8 cellular contexts compared by ENCODE assay signal in the genomic region with DNA sequence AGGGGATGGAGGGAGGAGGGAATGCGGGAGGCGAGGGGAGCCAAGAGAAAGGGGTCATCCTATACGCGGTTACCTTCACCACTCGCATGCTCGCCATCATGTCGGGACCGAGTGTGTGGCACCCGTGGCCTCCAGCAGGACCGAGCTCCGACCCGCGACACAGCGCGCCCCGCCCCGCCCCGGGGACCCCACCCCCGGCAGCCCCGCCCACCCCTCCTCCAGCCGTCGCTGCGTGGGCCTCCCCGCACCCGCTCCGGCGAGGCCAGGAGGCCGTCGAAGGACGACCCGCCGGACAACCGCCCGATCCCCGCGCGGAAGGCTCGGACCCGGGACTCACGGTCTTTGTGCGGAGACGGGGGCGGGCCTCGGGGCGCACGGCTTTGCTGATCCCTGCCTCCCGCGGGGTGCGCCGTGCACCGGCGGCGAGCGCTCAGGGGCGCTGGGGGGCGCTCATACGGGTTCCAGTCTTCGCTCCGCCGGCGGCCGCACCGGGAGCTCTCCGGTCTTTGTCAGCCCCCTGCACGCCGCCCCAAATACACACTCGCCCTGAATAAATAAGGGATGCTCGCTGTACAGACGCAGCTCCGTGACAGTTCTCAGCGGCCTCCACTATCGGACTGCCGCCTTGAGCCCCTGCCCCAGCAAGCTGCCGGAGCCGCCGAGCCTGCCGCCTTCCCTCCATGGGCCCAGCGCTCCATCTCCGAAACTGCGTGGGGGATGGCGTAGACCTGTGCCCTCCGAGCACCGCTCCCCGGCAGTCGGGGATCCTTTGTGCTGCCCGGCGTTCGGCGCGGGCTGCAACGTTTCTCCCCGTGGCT. TPM values are rescaled to one million over a fixed set of nuclear protein-coding genes. Genes with fewer than 3 reads are reported as not detected.
DNase-seq lines count a peak whose midpoint lies in the region; ATAC-seq and TF ChIP-seq lines count a peak whose summit lies in the region.

A gene (minus strand): TSS at position 161 of the 818 bp plus-strand sequence. CDS start 61 bp downstream, at position 100.

- H3K4me3 ChIP-seq in adrenal gland (peak within 1 kb of the TSS; percentile 59 to 98 (median 82)), psoas muscle (peak within 1 kb of the TSS; percentile 71), uterus (peak within 1 kb of the TSS; percentile 60 to 62)

- peak in 1 of 2 donors; percentile 48 for TF ChIP-seq POLR2A in adrenal gland (IDR thresholded peaks at IDR 0.05)
- peak in 1 of 2 donors; percentile 25 for TF ChIP-seq POLR2A in uterus (IDR thresholded peaks at IDR 0.05)

- intact Hi-C loops in adrenal gland (cut with DNase I) (loop anchor here in 1 of 2 donors (5.0 kb wide), 1 partner anchor 75 kb away; no protein-coding TSS in a partner anchor), left ventricle myocardium superior (cut with micrococcal nuclease) (loop anchor here (5.0 kb wide), 1 partner anchor 75 kb away; no protein-coding TSS in a partner anchor), psoas muscle (cut with DNase I) (loop anchor here (2.0 to 5.0 kb wide), 2 partner anchors 75 to 77 kb away; no protein-coding TSS in a partner anchor), uterus (cut with DNase I; ENCODE audit: low total_unique reads) (loop anchor here (5.0 kb wide), 2 partner anchors 35 to 70 kb away; no protein-coding TSS in a partner anchor)

- WGBS in adrenal gland, 4 donors = 0 to 1% (median 0%) methylated on average over 12 to 92 of the region's 92 CpGs
- WGBS in psoas muscle, 3 donors = 0 to 1% (median 0%) methylated on average over 64 to 92 of the region's 92 CpGs

- no peaks in the 10 kb centered on the region for H3K36me3 ChIP-seq in adrenal gland (replicated peaks in 1 of 2)
- H3K36me3 ChIP-seq in psoas muscle (ENCODE audit: insufficient read depth in 1 of 2, low read depth in 1 of 2) = no peaks in the 10 kb centered on the region
- no peaks in the 10 kb centered on the region for H3K36me3 ChIP-seq in uterus

- H3K9me3 ChIP-seq in adrenal gland (replicated peaks in 1 of 3) = no peaks in the 10 kb centered on the region
- no peaks in the 10 kb centered on the region for H3K9me3 ChIP-seq in psoas muscle
- no peaks in the 10 kb centered on the region for H3K9me3 ChIP-seq in uterus

- peaks cover 8 to 26% of the 10 kb centered on the region in 2 donors for H3K4me1 ChIP-seq in adrenal gland (replicated peaks in 1 of 2)
- peaks cover 6% of the 10 kb centered on the region for H3K4me1 ChIP-seq in psoas muscle
- H3K4me1 ChIP-seq in uterus = no peaks in the 10 kb centered on the region

- H3K27me3 ChIP-seq in adrenal gland (no peaks in the 10 kb centered on the region), psoas muscle (ENCODE audit: insufficient read depth in 3 of 3, low read length in 2 of 3) (peaks cover 0 to 21% (median 0%) of the 10 kb centered on the region in 3 donors), uterus (no peaks in the 10 kb centered on the region)

- peak within 1 kb of the TSS; percentile 23 to 85 (median 75) for H3K27ac ChIP-seq in adrenal gland
- peak within 1 kb of the TSS; percentile 19 for H3K27ac ChIP-seq in psoas muscle
- H3K27ac ChIP-seq in uterus = peak within 1 kb of the TSS; percentile 86 to 88

- DNase-seq in EH (ENCODE audit: low read depth) = peak; percentile 46
- peak; percentile 99 for DNase-seq in HuH-7 (ENCODE audit: low spot score)
- DNase-seq in T-helper 1 cell = peak; percentile 54 to 80 (median 67)
- peak; percentile 52 to 85 (median 79) for DNase-seq in adrenal gland
- peak; percentile 92 for DNase-seq in left ventricle myocardium superior
- peak; percentile 50 to 88 for DNase-seq in psoas muscle
- DNase-seq in uterus = peak; percentile 47 to 67

- peak; percentile 47 for ATAC-seq in GM21447 (IDR thresholded peaks at IDR 0.05; ENCODE audit: unreplicated experiment)
- peak; percentile 88 for ATAC-seq in left ventricle myocardium superior
- peak; percentile 59 to 87 (median 80) for ATAC-seq in psoas muscle

- peak in 1 of 6 experiments; percentile 85 for TF ChIP-seq CTCF in adrenal gland (IDR thresholded peaks at IDR 0.05)
- TF ChIP-seq CTCF in psoas muscle (IDR thresholded peaks at IDR 0.05) = no peak
- peak in 2 of 4 experiments; percentile 80 to 98 for TF ChIP-seq CTCF in uterus (IDR thresholded peaks at IDR 0.05)

RNA-seq across cellular contexts. Expression of the gene that starts here (rescaled TPM):
- total RNA-seq in adrenal gland (100 to 1,000 TPM in 2 of 8 donors, 10 to 100 TPM in 6; 38.7 to 108 (median 83.0) TPM), left ventricle myocardium superior (18.0 TPM), psoas muscle (10 to 100 TPM in 3 of 4 donors, 1 to 10 TPM in 1; 6.8 to 24.7 (median 12.3) TPM), uterus (10 to 100 TPM; 28.3 to 87.9 (median 84.2) TPM)
- polyA plus RNA-seq in adrenal gland (10 to 100 TPM; 38.0 to 89.4 (median 38.2) TPM), psoas muscle (1 to 10 TPM; 5.3 to 9.9 (median 9.1) TPM)

Comparison
In these comparisons a context has a peak if more than half of its experiments do, and no peak if none do; other contexts are left out.
1. Peak in every context shown above with its lines: DNase-seq, ATAC-seq, H3K4me3 ChIP-seq and H3K27ac ChIP-seq.
2. DNase-seq: peak in every context shown above with its lines; median percentile 99 in HuH-7; 92 in left ventricle myocardium superior; 79 in adrenal gland; 69 in psoas muscle; 67 in T-helper 1 cell; 57 in uterus; 46 in EH.
3. H3K27ac ChIP-seq: peak in every context shown above with its lines; median percentile 87 in uterus; 75 in adrenal gland; 19 in psoas muscle.